In genomic region chr17:46059457-46059856, GRCh38 we compare ENCODE assay signal across 28 cellular contexts.
A peak's percentile ranks its signal among the peaks of the same experiment; 100 is the strongest.
DNase-seq lines count a peak whose midpoint lies in the region; ATAC-seq, FAIRE-seq and TF ChIP-seq lines count a peak whose summit lies in the region.
"Had no signal": no experiment of that assay in that cellular context is flagged by ENCODE, and none has a peak within 500 bp of the region (broad histone marks: within the 10 kb centered on the region; RNA-seq: fewer than 3 reads in every experiment).

No MANE protein-coding gene starts in this region.

- H3K4me2 ChIP-seq in astrocyte (ENCODE audit: low read length) = no peak overlapping the region
- no peak overlapping the region for H3K4me2 ChIP-seq in mesenchymal stem cell (ENCODE audit: low read length, poor library complexity, severe bottlenecking)
- H3K4me2 ChIP-seq: SK-N-SH had no signal

- no peak overlapping the region for H4K8ac ChIP-seq in mesenchymal stem cell (ENCODE audit: low read length)

- no peak overlapping the region for H2BK15ac ChIP-seq in mesenchymal stem cell (ENCODE audit: low read depth, poor library complexity, severe bottlenecking)

- H3K4me1 Mint-ChIP-seq in stimulated activated naive CD8-positive, alpha-beta T cell treated with anti-CD3 and anti-CD28 coated beads, Interleukin-15, Interleukin-2, amounts not matched to agents 100 ng/mL and 50 ng/mL, for 24 hours (ENCODE audit: low read depth) = peaks cover 45% of the 10 kb centered on the region
- peaks cover 45% of the 10 kb centered on the region for H3K4me1 Mint-ChIP-seq in stimulated activated naive CD8-positive, alpha-beta T cell treated with anti-CD3 and anti-CD28 coated beads, Interleukin-15, amount 100 ng/mL, for 72 hours
- H3K4me1 Mint-ChIP-seq in astrocyte (ENCODE audit: low read depth, unreplicated experiment) = peaks cover 55% of the 10 kb centered on the region

- no peaks in the 10 kb centered on the region for H3K9me3 Mint-ChIP-seq in stimulated activated naive CD8-positive, alpha-beta T cell treated with anti-CD3 and anti-CD28 coated beads, Interleukin-15, Interleukin-2, amounts not matched to agents 100 ng/mL and 50 ng/mL, for 24 hours
- H3K9me3 Mint-ChIP-seq in stimulated activated naive CD8-positive, alpha-beta T cell treated with anti-CD3 and anti-CD28 coated beads, Interleukin-15, amount 100 ng/mL, for 72 hours = no peaks in the 10 kb centered on the region
- H3K9me3 Mint-ChIP-seq in astrocyte (ENCODE audit: unreplicated experiment) = no peaks in the 10 kb centered on the region
- H3K9me3 Mint-ChIP-seq: activated CD4-positive, alpha-beta memory T cell treated with anti-CD3 and anti-CD28 coated beads for 36 hours; CD4-positive, CD25-positive, alpha-beta regulatory T cell; nephron; T-helper 2 cell treated with Interferon-gamma antibody and Interleukin-4, amounts not matched to agents 5 μg/mL and 100 μg/mL, for 36 hours had no signal

- H3K79me2 ChIP-seq in astrocyte (ENCODE audit: insufficient read depth, low read length) = peaks cover 45% of the 10 kb centered on the region

- TF ChIP-seq POLR2A in esophagus squamous epithelium (IDR thresholded peaks at IDR 0.05) = no peak

- DNase-seq in stimulated activated naive CD8-positive, alpha-beta T cell treated with anti-CD3 and anti-CD28 coated beads, Interleukin-15, amount 100 ng/mL, for 72 hours = no peak
- DNase-seq in astrocyte (ENCODE audit: low read depth) (no peak), mesenchymal stem cell (no peak), Ammon's horn (ENCODE audit: low spot score) (no peak), esophagus squamous epithelium (lab: John Stamatoyannopoulos, UW) (no peak), NCI-H128 (lab: John Stamatoyannopoulos, UW; ENCODE audit: unreplicated experiment) (no peak)
- DNase-seq: activated CD4-positive, alpha-beta memory T cell treated with anti-CD3 and anti-CD28 coated beads for 36 hours; activated naive CD4-positive, alpha-beta T cell treated with Interleukin-2 at 50 U/mL for 16 hours; activated T-cell treated with anti-CD3 and anti-CD28 coated beads for 4 hours; CD4-positive, CD25-positive, alpha-beta regulatory T cell; effector CD4-positive, alpha-beta T cell; KBM-7; left cardiac atrium; MM.1S; NCI-H1436 treated with DMSO at 0.1 percent for 48 hours; NCI-H2171; NCI-H526 treated with DMSO at 0.1 percent for 48 hours; sigmoid colon; SK-N-SH; uterus; WERI-Rb-1 had no signal

- no peak overlapping the region for H2BK5ac ChIP-seq in mesenchymal stem cell (ENCODE audit: low read depth, low read length, poor library complexity, severe bottlenecking)

- no peak overlapping the region for H3K23ac ChIP-seq in mesenchymal stem cell (ENCODE audit: low read length in 2 of 2)

- TF ChIP-seq CTCF in astrocyte (IDR thresholded peaks at IDR 0.05; ENCODE audit: insufficient read depth, low read depth, low read length) = no peak
- no peak for TF ChIP-seq CTCF in esophagus squamous epithelium (IDR thresholded peaks at IDR 0.05)

- H2AK5ac ChIP-seq in mesenchymal stem cell (ENCODE audit: low read length, severe bottlenecking) = no peak overlapping the region

- no peak overlapping the region for H4K91ac ChIP-seq in mesenchymal stem cell (ENCODE audit: low read length)

- 98% methylated on average over 6 of the region's 6 CpGs for WGBS in mesenchymal stem cell
- WGBS in esophagus squamous epithelium, 2 donors = 56 to 69% methylated on average over 4 of the region's 6 CpGs

- H2BK12ac ChIP-seq in mesenchymal stem cell (ENCODE audit: low read length in 2 of 2) = no peak overlapping the region

- FAIRE-seq in astrocyte (lab: Jason Lieb, UNC) = no peak

- H3K27ac ChIP-seq in astrocyte (ENCODE audit: low read depth, low read length) (no peak overlapping the region), mesenchymal stem cell (ENCODE audit: low read length, poor library complexity, severe bottlenecking) (peak overlapping the region; percentile 64), esophagus squamous epithelium (no peak overlapping the region)
- H3K27ac ChIP-seq: sigmoid colon, suprapubic skin, uterus, WERI-Rb-1 had no signal

- no peaks in the 10 kb centered on the region for H3K27me3 Mint-ChIP-seq in stimulated activated naive CD8-positive, alpha-beta T cell treated with anti-CD3 and anti-CD28 coated beads, Interleukin-15, Interleukin-2, amounts not matched to agents 100 ng/mL and 50 ng/mL, for 24 hours
- H3K27me3 Mint-ChIP-seq in stimulated activated naive CD8-positive, alpha-beta T cell treated with anti-CD3 and anti-CD28 coated beads, Interleukin-15, amount 100 ng/mL, for 72 hours = no peaks in the 10 kb centered on the region
- no peaks in the 10 kb centered on the region for H3K27me3 Mint-ChIP-seq in astrocyte (ENCODE audit: low read depth, unreplicated experiment)
- H3K27me3 Mint-ChIP-seq: activated CD4-positive, alpha-beta memory T cell treated with anti-CD3 and anti-CD28 coated beads for 36 hours; CD4-positive, CD25-positive, alpha-beta regulatory T cell had no signal

- no peak overlapping the region for H3K4me3 ChIP-seq in astrocyte (ENCODE audit: insufficient read depth, low read depth, low read length)
- no peak overlapping the region for H3K4me3 ChIP-seq in mesenchymal stem cell (ENCODE audit: insufficient read depth in 1 of 2, low read depth in 1 of 2, low read length in 2 of 2)
- H3K4me3 ChIP-seq in esophagus squamous epithelium = no peak overlapping the region
- H3K4me3 ChIP-seq: esophagus muscularis mucosa, sigmoid colon, suprapubic skin, uterus had no signal

- H3K14ac ChIP-seq in mesenchymal stem cell (ENCODE audit: low read length in 2 of 2) = no peak overlapping the region

- H3K4ac ChIP-seq in mesenchymal stem cell (ENCODE audit: low read depth in 1 of 2, low read length in 2 of 2) = no peak overlapping the region

- H2AFZ ChIP-seq in astrocyte (ENCODE audit: low read depth, low read length) (no peak overlapping the region), mesenchymal stem cell (ENCODE audit: low read depth, low read length) (no peak overlapping the region)

- H2BK120ac ChIP-seq in mesenchymal stem cell (ENCODE audit: low read depth, low read length) = no peak overlapping the region

- no peaks in the 10 kb centered on the region for H3K9me3 ChIP-seq in astrocyte (ENCODE audit: insufficient read depth, low read depth, low read length)
- H3K9me3 ChIP-seq in mesenchymal stem cell (ENCODE audit: control insufficient read depth, low read length) = no peaks in the 10 kb centered on the region
- no peaks in the 10 kb centered on the region for H3K9me3 ChIP-seq in esophagus squamous epithelium
- H3K9me3 ChIP-seq: esophagus muscularis mucosa, sigmoid colon, SK-N-SH, suprapubic skin, uterus had no signal

- no peak overlapping the region for H3K9ac ChIP-seq in astrocyte (ENCODE audit: low read length)
- H3K9ac ChIP-seq in mesenchymal stem cell (ENCODE audit: low read length) = no peak overlapping the region
- H3K9ac ChIP-seq: SK-N-SH had no signal

- H3K4me1 ChIP-seq in astrocyte (ENCODE audit: insufficient read depth, low read length) = peaks cover 31% of the 10 kb centered on the region
- H3K4me1 ChIP-seq in mesenchymal stem cell (ENCODE audit: control insufficient read depth, insufficient read depth, low read depth, low read length) = peaks cover 5% of the 10 kb centered on the region
- peaks cover 0 to 29% (median 0%) of the 10 kb centered on the region in 3 donors for H3K4me1 ChIP-seq in esophagus squamous epithelium
- H3K4me1 ChIP-seq: uterus had no signal

- intact Hi-C loops in esophagus squamous epithelium (cut with DNase I) = no loop called here

- H3K36me3 Mint-ChIP-seq in stimulated activated naive CD8-positive, alpha-beta T cell treated with anti-CD3 and anti-CD28 coated beads, Interleukin-15, Interleukin-2, amounts not matched to agents 100 ng/mL and 50 ng/mL, for 24 hours (ENCODE audit: low read depth) = peaks cover 58% of the 10 kb centered on the region
- peaks cover 4% of the 10 kb centered on the region for H3K36me3 Mint-ChIP-seq in astrocyte (ENCODE audit: low read depth, unreplicated experiment)

- peak overlapping the region; percentile 63 for H3K27ac Mint-ChIP-seq in stimulated activated naive CD8-positive, alpha-beta T cell treated with anti-CD3 and anti-CD28 coated beads, Interleukin-15, Interleukin-2, amounts not matched to agents 100 ng/mL and 50 ng/mL, for 24 hours
- peak overlapping the region in 1 of 2 donors; percentile 72 for H3K27ac Mint-ChIP-seq in stimulated activated naive CD8-positive, alpha-beta T cell treated with anti-CD3 and anti-CD28 coated beads, Interleukin-15, amount 100 ng/mL, for 72 hours
- H3K27ac Mint-ChIP-seq in astrocyte (ENCODE audit: unreplicated experiment) = peak overlapping the region; percentile 88
- H3K27ac Mint-ChIP-seq: activated CD4-positive, alpha-beta memory T cell treated with anti-CD3 and anti-CD28 coated beads for 36 hours; T-helper 2 cell treated with Interferon-gamma antibody and Interleukin-4, amounts not matched to agents 5 μg/mL and 100 μg/mL, for 36 hours had no signal

- H3K36me3 ChIP-seq in astrocyte (ENCODE audit: insufficient read depth, low read length) (peaks cover 4% of the 10 kb centered on the region), mesenchymal stem cell (ENCODE audit: control insufficient read depth in 1 of 2, insufficient read depth in 2 of 2, low read depth in 1 of 2, low read length in 2 of 2) (peaks cover 7 to 35% of the 10 kb centered on the region in 2 experiments), esophagus squamous epithelium (peaks cover 0 to 65% (median 4%) of the 10 kb centered on the region in 3 donors)
- H3K36me3 ChIP-seq: uterus had no signal

- no peak for ATAC-seq in stimulated activated naive CD8-positive, alpha-beta T cell treated with anti-CD3 and anti-CD28 coated beads, Interleukin-15, amount 100 ng/mL, for 72 hours
- ATAC-seq in GM18517 (IDR thresholded peaks at IDR 0.05; ENCODE audit: unreplicated experiment) = no peak
- ATAC-seq: HCT116 had no signal

- peaks cover 11% of the 10 kb centered on the region for H3K79me1 ChIP-seq in mesenchymal stem cell (replicated peaks; ENCODE audit: low read length, poor library complexity, severe bottlenecking)

- H3K18ac ChIP-seq in mesenchymal stem cell (ENCODE audit: low read depth in 1 of 2, low read length in 2 of 2) = no peak overlapping the region

- H3K4me3 Mint-ChIP-seq in stimulated activated naive CD8-positive, alpha-beta T cell treated with anti-CD3 and anti-CD28 coated beads, Interleukin-15, Interleukin-2, amounts not matched to agents 100 ng/mL and 50 ng/mL, for 24 hours = no peak overlapping the region
- H3K4me3 Mint-ChIP-seq in stimulated activated naive CD8-positive, alpha-beta T cell treated with anti-CD3 and anti-CD28 coated beads, Interleukin-15, amount 100 ng/mL, for 72 hours = no peak overlapping the region
- H3K4me3 Mint-ChIP-seq in astrocyte (ENCODE audit: unreplicated experiment) = no peak overlapping the region
- H3K4me3 Mint-ChIP-seq: activated CD4-positive, alpha-beta memory T cell treated with anti-CD3 and anti-CD28 coated beads for 36 hours; nephron; T-helper 2 cell treated with Interferon-gamma antibody and Interleukin-4, amounts not matched to agents 5 μg/mL and 100 μg/mL, for 36 hours had no signal

- H3K27me3 ChIP-seq in astrocyte (ENCODE audit: insufficient read depth, low read length) (no peaks in the 10 kb centered on the region), mesenchymal stem cell (ENCODE audit: control insufficient read depth in 1 of 2, insufficient read depth in 1 of 2, low read length in 2 of 2) (no peaks in the 10 kb centered on the region), esophagus squamous epithelium (no peaks in the 10 kb centered on the region)
- H3K27me3 ChIP-seq: esophagus muscularis mucosa, sigmoid colon, suprapubic skin, uterus had no signal

- H4K20me1 ChIP-seq in astrocyte (ENCODE audit: insufficient read depth, low read length) = peaks cover 39% of the 10 kb centered on the region
